1 cellular context compared by ENCODE assay signal in genomic region chr14:51432302-51432948, GRCh38.
TF ChIP-seq lines count a peak whose summit lies in the region.

No MANE protein-coding gene starts in this region.

TF ChIP-seq in GM23338, 12 proteins besides CTCF, POLR2A, EP300 and RAD21 (continued from another document):
- TF ChIP-seq ETS1 (IDR thresholded peaks at IDR 0.05) (no peak), NANOG (IDR thresholded peaks at IDR 0.05; ENCODE audit: borderline replicate concordance) (no peak), REST (IDR thresholded peaks at IDR 0.05; ENCODE audit: unreplicated experiment) (no peak), JUNB (IDR thresholded peaks at IDR 0.05; ENCODE audit: unreplicated experiment) (no peak)
TF ChIP-seq in GM23338: peak in this region for 0.
